ENCODE assay signal across 8 cellular contexts in genomic region chr7:138002096-138002827, GRCh38. TPM values are rescaled to one million over a fixed set of nuclear protein-coding genes. Genes with fewer than 3 reads are reported as not detected.
DNase-seq lines count a peak whose midpoint lies in the region; ATAC-seq and TF ChIP-seq lines count a peak whose summit lies in the region.

No MANE protein-coding gene starts in this region.

- H3K9me2 ChIP-seq in PC-3 (replicated peaks; ENCODE audit: low read length): no peaks in the 10 kb centered on the region

- H3K27me3 Mint-ChIP-seq in activated T-cell treated with anti-CD3 and anti-CD28 coated beads, Interleukin-2, amount 50 U/mL, for 4 hours (ENCODE audit: low read depth): no peaks in the 10 kb centered on the region

- intact Hi-C loops in PC-3 (cut with micrococcal nuclease): loop anchor here (1.0 to 2.0 kb wide), 4 partner anchors 23 to 99 kb away; no protein-coding TSS in a partner anchor

- DNase-seq in DMS153 treated with DMSO at 0.1 percent for 48 hours (lab: John Stamatoyannopoulos, UW; ENCODE audit: unreplicated experiment) (peak; percentile 94), KBM-7 (peak; percentile 100), PC-3 (peak; percentile 98)
- peak; percentile 97 for DNase-seq in activated T-cell treated with anti-CD3 and anti-CD28 coated beads, Interleukin-2, amount 50 U/mL, for 4 hours
- DNase-seq in stimulated activated CD8-positive, alpha-beta memory T cell treated with anti-CD3 and anti-CD28 coated beads, Interleukin-4, amount 100 ng/mL, for 4 hours (ENCODE audit: low read depth in 2 of 2, low spot score in 1 of 2): peak; percentile 94 to 95

- H3K4me1 Mint-ChIP-seq in activated T-cell treated with anti-CD3 and anti-CD28 coated beads, Interleukin-2, amount 50 U/mL, for 4 hours (ENCODE audit: low read depth): peaks cover 26% of the 10 kb centered on the region

- H4K20me1 ChIP-seq in PC-3 (ENCODE audit: low read length): no peaks in the 10 kb centered on the region

- H3K27ac ChIP-seq in PC-3 (ENCODE audit: low read length) (peak overlapping the region; percentile 76), esophagus (ENCODE audit: low read depth in 2 of 2, low read length in 1 of 2) (peak overlapping the region; percentile 95 to 96), mucosa of rectum (ENCODE audit: low read depth in 2 of 2, low read length in 2 of 2) (peak overlapping the region; percentile 95)

- no TSS peak for BruUV-seq in PC-3 (replicated peaks; lab: Mats Ljungman, UMichigan)

- in situ Hi-C loops in KBM-7 (cut with MboI; ENCODE audit: low pct_unique_long_range_greater_than_20kb, low sequenced_read_pairs): loop anchor here (25.0 kb wide), 1 partner anchor 340 kb away; no protein-coding TSS in a partner anchor

- CTCF ChIA-PET in PC-3 (lab: Charles Lee): interaction anchor here (0.6 to 1.7 kb wide), 4 partner anchors 18 to 98 kb away, joined by 4 to 8 read pairs (median 4); no protein-coding TSS in a partner anchor

- no peaks in the 10 kb centered on the region for H3K9me3 Mint-ChIP-seq in activated T-cell treated with anti-CD3 and anti-CD28 coated beads, Interleukin-2, amount 50 U/mL, for 4 hours

- H3K4me1 ChIP-seq in PC-3 (ENCODE audit: insufficient read depth, low read length): peaks cover 26% of the 10 kb centered on the region
- peaks cover 0 to 5% of the 10 kb centered on the region in 2 donors for H3K4me1 ChIP-seq in esophagus (ENCODE audit: control insufficient read depth in 2 of 2, insufficient read depth in 2 of 2, low read length in 1 of 2)
- peaks cover 3 to 15% of the 10 kb centered on the region in 2 donors for H3K4me1 ChIP-seq in mucosa of rectum (ENCODE audit: control insufficient read depth in 2 of 2, insufficient read depth in 2 of 2, low read length in 2 of 2)

- H3K4me2 ChIP-seq in PC-3 (ENCODE audit: low read length): peak overlapping the region; percentile 96

- H3K4me3 Mint-ChIP-seq in activated T-cell treated with anti-CD3 and anti-CD28 coated beads, Interleukin-2, amount 50 U/mL, for 4 hours: peak overlapping the region; percentile 94

- H3K27me3 ChIP-seq in PC-3 (ENCODE audit: low read length) (no peaks in the 10 kb centered on the region), esophagus (ENCODE audit: control insufficient read depth in 1 of 2, insufficient read depth in 2 of 2, low read length in 2 of 2) (no peaks in the 10 kb centered on the region), mucosa of rectum (ENCODE audit: control insufficient read depth in 2 of 2, insufficient read depth in 2 of 2, low read length in 2 of 2) (no peaks in the 10 kb centered on the region)

- no peaks in the 10 kb centered on the region for H3K36me3 ChIP-seq in PC-3 (ENCODE audit: low read depth, low read length)
- no peaks in the 10 kb centered on the region for H3K36me3 ChIP-seq in esophagus (ENCODE audit: control insufficient read depth in 2 of 2, insufficient read depth in 2 of 2, low read length in 1 of 2)
- H3K36me3 ChIP-seq in mucosa of rectum (ENCODE audit: control insufficient read depth in 2 of 2, insufficient read depth in 2 of 2, low read length in 2 of 2): no peaks in the 10 kb centered on the region

- peak overlapping the region; percentile 95 for H3K4me3 ChIP-seq in PC-3 (ENCODE audit: low read length)
- peak overlapping the region; percentile 72 to 73 for H3K4me3 ChIP-seq in esophagus (ENCODE audit: low read depth in 1 of 2, low read length in 2 of 2)
- H3K4me3 ChIP-seq in mucosa of rectum (ENCODE audit: low read length in 2 of 2): peak overlapping the region; percentile 93 to 94

- peak; percentile 97 for ATAC-seq in GM21723 (IDR thresholded peaks at IDR 0.05; ENCODE audit: unreplicated experiment)
- peak; percentile 91 for ATAC-seq in PC-3
- peak; percentile 96 for ATAC-seq in activated T-cell treated with anti-CD3 and anti-CD28 coated beads, Interleukin-2, amount 50 U/mL, for 4 hours

- POLR2A ChIA-PET in PC-3 (lab: Charles Lee; ENCODE audit: unreplicated experiment): no interaction called here

- peaks cover 43% of the 10 kb centered on the region for H3K79me2 ChIP-seq in PC-3 (ENCODE audit: low read length)

- TF ChIP-seq CTCF in PC-3 (conservative IDR thresholded peaks at IDR 0.05; ENCODE audit: low read depth, low read length): peak; percentile 88

- H3K9ac ChIP-seq in PC-3 (ENCODE audit: low read length) (peak overlapping the region; percentile 91), mucosa of rectum (ENCODE audit: low read depth in 1 of 2, low read length in 2 of 2) (peak overlapping the region; percentile 92 to 96)

- H3K9me3 ChIP-seq in PC-3 (ENCODE audit: low read length): no peaks in the 10 kb centered on the region
- no peaks in the 10 kb centered on the region for H3K9me3 ChIP-seq in esophagus (ENCODE audit: control insufficient read depth in 2 of 2, insufficient read depth in 1 of 2, low read depth in 1 of 2, low read length in 1 of 2)
- H3K9me3 ChIP-seq in mucosa of rectum (ENCODE audit: control insufficient read depth in 2 of 2, low read length in 2 of 2): no peaks in the 10 kb centered on the region

- WGBS in esophagus, 2 donors: 2 to 3% methylated on average over 28 of the region's 28 CpGs

- H3F3A ChIP-seq in PC-3 (ENCODE audit: low read length, unreplicated experiment): no peaks in the 10 kb centered on the region

- H3K36me3 Mint-ChIP-seq in activated T-cell treated with anti-CD3 and anti-CD28 coated beads, Interleukin-2, amount 50 U/mL, for 4 hours (ENCODE audit: insufficient read depth): peaks cover 5% of the 10 kb centered on the region

- peak overlapping the region; percentile 95 for H2AFZ ChIP-seq in PC-3 (ENCODE audit: low read length)

RNA-seq across cellular contexts. Expression of gene CREB3L2, which starts 0.4 kb away (rescaled TPM):
- 9.3 and 18.1 TPM in 2 replicates for total RNA-seq in PC-3 (2014; rRNA removed)
- total RNA-seq in activated T-cell treated with anti-CD3 and anti-CD28 coated beads, Interleukin-2, amount 50 U/mL, for 4 hours: 10 to 100 TPM; 28.1 to 34.6 (median 29.8) TPM
- polyA plus RNA-seq in esophagus: 1 to 10 TPM; 4.9 to 7.3 TPM

Comparison
In these comparisons a context has a peak if more than half of its experiments do, and no peak if none do; other contexts are left out.
1. Peak in every context shown above with its lines: DNase-seq, ATAC-seq, H3K4me3 ChIP-seq and H3K27ac ChIP-seq.